ENCODE assay signal across 1 cellular context in genomic region chr1:154326546-154327465, GRCh38.
TF ChIP-seq lines count a peak whose summit lies in the region.

No MANE protein-coding gene starts in this region.

TF ChIP-seq in H1, 55 proteins besides CTCF, POLR2A, EP300 and RAD21 (continued from another document):
- TF ChIP-seq SAP30 (IDR thresholded peaks at IDR 0.05; ENCODE audit: insufficient read depth, insufficient replicate concordance, low read length) (no peak), RFX5 (IDR thresholded peaks at IDR 0.05; ENCODE audit: borderline replicate concordance, low read depth, low read length) (no peak), ASH2L (IDR thresholded peaks at IDR 0.05; ENCODE audit: low read length) (no peak), SP1 (IDR thresholded peaks at IDR 0.05; ENCODE audit: low read depth, low read length) (no peak), TEAD4 (IDR thresholded peaks at IDR 0.05; ENCODE audit: low read depth, low read length) (no peak), SIRT6 (IDR thresholded peaks at IDR 0.05; ENCODE audit: low read length) (no peak), HDAC2 (IDR thresholded peaks at IDR 0.05; ENCODE audit: borderline replicate concordance in 1 of 2, low read depth in 2 of 2, low read length in 2 of 2) (no peak)
